ENCODE assay signal across 29 cellular contexts in genomic region chr2:118714115-118714514, GRCh38.
"Had no signal": no experiment of that assay in that cellular context is flagged by ENCODE, and none has a peak within 500 bp of the region (broad histone marks: within the 10 kb centered on the region; RNA-seq: fewer than 3 reads in every experiment).

No MANE protein-coding gene starts in this region.

- H3K27me3 ChIP-seq: left lung, pancreas, stomach, testis, thyroid gland, transverse colon, upper lobe of left lung, vagina had no signal

- H3K4me1 ChIP-seq: left lung, lower lobe of right lung, pancreas, prostate gland, stomach, testis, transverse colon, upper lobe of left lung, vagina had no signal

- ATAC-seq: left colon; left lung; lower lobe of right lung; naive thymus-derived CD8-positive, alpha-beta T cell; pancreas; right cardiac atrium; sciatic nerve; stimulated activated naive B cell treated with anti-CD40 and anti-IgM and Interleukin-4, amounts not matched to agents 10 μg/mL and 1 μg/mL and 100 μg/mL, for 72 hours; stimulated activated naive CD8-positive, alpha-beta T cell treated with anti-CD3 and anti-CD28 coated beads, Interleukin-15, Interleukin-2, amounts not matched to agents 100 U/mL and 50 U/mL, for 24 hours had no signal

- H3K36me3 ChIP-seq: left lung, lower lobe of right lung, pancreas, prostate gland, stomach, thyroid gland, transverse colon, upper lobe of left lung, vagina had no signal

- H3K27ac ChIP-seq: left lung, lower lobe of right lung, pancreas, prostate gland, stomach, testis, thyroid gland, transverse colon, upper lobe of left lung, vagina had no signal

- H3K9me3 ChIP-seq: left lung, lower lobe of right lung, pancreas, prostate gland, stomach, testis, thyroid gland, transverse colon, upper lobe of left lung, vagina had no signal

- H3K4me3 ChIP-seq: left lung, lower lobe of right lung, pancreas, prostate gland, skin epidermis, stomach, testis, thyroid gland, transverse colon, upper lobe of left lung, vagina had no signal

- DNase-seq: immature natural killer cell; kidney; left colon; left lung; lower lobe of right lung; mammary epithelial cell; mesenchymal stem cell; naive thymus-derived CD8-positive, alpha-beta T cell; nucleus accumbens; pancreas; posterior cingulate gyrus; retina; right cardiac atrium; stimulated activated CD4-positive, alpha-beta T cell treated with anti-CD3 and anti-CD28 coated beads, Interleukin-12 subunit alpha, Interleukin-12 subunit beta, amount 100 ng/mL, for 4 hours; stimulated activated CD4-positive, alpha-beta T cell treated with anti-CD3 and anti-CD28 coated beads, Interleukin-15, amount 100 ng/mL, for 24 hours; stimulated activated CD4-positive, alpha-beta T cell treated with anti-CD3 and anti-CD28 coated beads, Interleukin-2, amount 100 ng/mL, for 24 hours; stimulated activated CD4-positive, alpha-beta T cell treated with anti-CD3 and anti-CD28 coated beads, Interleukin-4, amount 100 ng/mL, for 1 hour; stimulated activated naive B cell treated with anti-CD40 and anti-IgM and Interleukin-4, amounts not matched to agents 10 μg/mL and 1 μg/mL and 100 μg/mL, for 72 hours; stimulated activated naive CD8-positive, alpha-beta T cell treated with anti-CD3 and anti-CD28 coated beads, Interleukin-15, Interleukin-2, amounts not matched to agents 100 U/mL and 50 U/mL, for 24 hours; stomach; testis; thyroid gland; transverse colon had no signal

- FAIRE-seq: islet of Langerhans, kidney, pancreas had no signal
